ENCODE assay signal across 8 cellular contexts in the genomic region with DNA sequence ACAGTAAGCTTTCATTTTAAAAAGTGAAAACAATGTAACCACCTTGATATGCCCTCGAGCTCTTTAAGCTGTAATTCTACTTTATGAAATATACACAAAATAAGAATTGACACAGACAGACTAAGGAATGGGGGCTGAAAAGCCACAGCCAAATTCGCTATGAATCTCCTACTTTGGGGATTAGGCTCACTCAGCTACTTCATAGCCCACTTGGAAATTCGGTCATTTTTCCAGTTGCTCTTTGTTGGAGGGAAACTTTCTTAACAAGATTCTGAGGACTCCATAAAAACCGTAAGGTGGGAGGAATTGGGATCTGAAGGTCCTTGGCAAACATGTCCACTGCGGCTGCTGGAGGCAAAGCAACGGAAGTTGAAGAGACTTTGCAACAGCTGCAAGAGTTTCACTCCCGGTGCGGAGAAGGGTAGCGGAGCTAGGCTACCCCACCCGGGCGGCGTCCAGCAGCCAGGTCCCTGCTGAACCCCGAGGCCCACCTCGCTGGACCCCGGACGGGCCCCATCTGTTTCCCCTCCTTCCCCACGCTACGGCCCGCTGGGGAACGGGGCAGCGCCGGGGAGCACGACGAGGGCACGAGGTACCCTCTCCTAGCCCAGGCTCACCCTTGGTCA. TPM values are rescaled to one million over a fixed set of nuclear protein-coding genes. Genes with fewer than 3 reads are reported as not detected.
DNase-seq lines count a peak whose midpoint lies in the region; ATAC-seq and TF ChIP-seq lines count a peak whose summit lies in the region.

No MANE protein-coding gene starts in this region.

- POLR2A ChIA-PET in CD4-positive, alpha-beta T cell (lab: Charles Lee): interaction anchor here (0.5 to 3.6 kb wide), 8 partner anchors 13 to 405 kb away, joined by 3 to 25 read pairs (median 6); partner anchors contain the start of genes NDUFS5 and RRAGC
- POLR2A ChIA-PET in activated CD4-positive, alpha-beta T cell treated with anti-CD3 and anti-CD28 coated beads, Interleukin-2, amount 10 ng/mL, durations not matched to agents 7 days and 5 days (lab: Charles Lee): interaction anchor here (0.7 kb wide), 1 partner anchor 13 kb away, joined by 3 read pairs; the partner anchor contains the start of gene RRAGC

- peak overlapping the region; percentile 90 for H3K27ac Mint-ChIP-seq in CD4-positive, alpha-beta T cell
- no peak overlapping the region for H3K27ac Mint-ChIP-seq in activated CD4-positive, alpha-beta T cell treated with anti-CD3 and anti-CD28 coated beads, Interleukin-2, amount 10 ng/mL, durations not matched to agents 7 days and 5 days
- H3K27ac Mint-ChIP-seq in nephron progenitor cell: no peak overlapping the region

- peak; percentile 10 for ATAC-seq in CD4-positive, alpha-beta T cell (ENCODE audit: poor library complexity)
- peak; percentile 11 for ATAC-seq in GM21390 (IDR thresholded peaks at IDR 0.05; ENCODE audit: unreplicated experiment)

- peaks cover 21% of the 10 kb centered on the region for H3K36me3 Mint-ChIP-seq in CD4-positive, alpha-beta T cell (ENCODE audit: low read depth)
- H3K36me3 Mint-ChIP-seq in activated CD4-positive, alpha-beta T cell treated with anti-CD3 and anti-CD28 coated beads, Interleukin-2, amount 10 ng/mL, durations not matched to agents 7 days and 5 days (ENCODE audit: low read depth): peaks cover 6% of the 10 kb centered on the region
- H3K36me3 Mint-ChIP-seq in nephron progenitor cell (ENCODE audit: low read depth): peaks cover 22% of the 10 kb centered on the region

- H3K9me3 Mint-ChIP-seq in CD4-positive, alpha-beta T cell: no peaks in the 10 kb centered on the region
- H3K9me3 Mint-ChIP-seq in activated CD4-positive, alpha-beta T cell treated with anti-CD3 and anti-CD28 coated beads, Interleukin-2, amount 10 ng/mL, durations not matched to agents 7 days and 5 days: no peaks in the 10 kb centered on the region
- H3K9me3 Mint-ChIP-seq in nephron progenitor cell: no peaks in the 10 kb centered on the region

- H3K27me3 ChIP-seq in CD4-positive, alpha-beta T cell (ENCODE audit: control insufficient read depth, insufficient read depth, low read length): no peaks in the 10 kb centered on the region

- H3K27me3 Mint-ChIP-seq in CD4-positive, alpha-beta T cell: no peaks in the 10 kb centered on the region
- no peaks in the 10 kb centered on the region for H3K27me3 Mint-ChIP-seq in activated CD4-positive, alpha-beta T cell treated with anti-CD3 and anti-CD28 coated beads, Interleukin-2, amount 10 ng/mL, durations not matched to agents 7 days and 5 days
- no peaks in the 10 kb centered on the region for H3K27me3 Mint-ChIP-seq in nephron progenitor cell (ENCODE audit: low read depth, poor library complexity)

- H3K9me3 ChIP-seq in CD4-positive, alpha-beta T cell (ENCODE audit: control insufficient read depth, low read length): no peaks in the 10 kb centered on the region

- intact Hi-C loops in CD4-positive, alpha-beta T cell (cut with DNase I, micrococcal nuclease): loop anchor here (1.0 to 5.0 kb wide), 4 partner anchors 13 to 155 kb away; partner anchors contain the start of genes AKIRIN1 (in 2 of the 2), RRAGC (in 2 of the 2) and NDUFS5 (in 1 of the 2)

- peak overlapping the region; percentile 93 for H3K4me3 Mint-ChIP-seq in CD4-positive, alpha-beta T cell
- H3K4me3 Mint-ChIP-seq in activated CD4-positive, alpha-beta T cell treated with anti-CD3 and anti-CD28 coated beads, Interleukin-2, amount 10 ng/mL, durations not matched to agents 7 days and 5 days: peak overlapping the region; percentile 83
- H3K4me3 Mint-ChIP-seq in nephron progenitor cell: peak overlapping the region; percentile 94

- H3K4me1 Mint-ChIP-seq in CD4-positive, alpha-beta T cell (ENCODE audit: low read depth): peaks cover 41% of the 10 kb centered on the region
- peaks cover 33% of the 10 kb centered on the region for H3K4me1 Mint-ChIP-seq in activated CD4-positive, alpha-beta T cell treated with anti-CD3 and anti-CD28 coated beads, Interleukin-2, amount 10 ng/mL, durations not matched to agents 7 days and 5 days
- H3K4me1 Mint-ChIP-seq in nephron progenitor cell: peaks cover 28% of the 10 kb centered on the region

- TF ChIP-seq POLR2A in erythroblast (IDR thresholded peaks at IDR 0.05; ENCODE audit: low read length): no peak

- CTCF ChIA-PET in CD4-positive, alpha-beta T cell (lab: Charles Lee): interaction anchor here (1.0 kb wide), 1 partner anchor 15 kb away, joined by 3 read pairs; no protein-coding TSS in a partner anchor
- CTCF ChIA-PET in activated CD4-positive, alpha-beta T cell treated with anti-CD3 and anti-CD28 coated beads, Interleukin-2, amount 10 ng/mL, durations not matched to agents 7 days and 5 days (lab: Charles Lee): interaction anchor here (0.6 to 1.2 kb wide), 4 partner anchors 10 to 508 kb away, joined by 3 to 4 read pairs (median 3); no protein-coding TSS in a partner anchor

- no peak for TF ChIP-seq CTCF in CD4-positive, alpha-beta T cell (IDR thresholded peaks at IDR 0.05)
- TF ChIP-seq CTCF in nephron progenitor cell (IDR thresholded peaks at IDR 0.05): no peak

- H3K27ac ChIP-seq in CD4-positive, alpha-beta T cell (ENCODE audit: low read depth, low read length): peak overlapping the region; percentile 73

- peak in 7 of 10 experiments; percentile 8 to 45 (median 17) for DNase-seq in CD4-positive, alpha-beta T cell
- DNase-seq in HT-29 (ENCODE audit: low spot score) (peak; percentile 12), erythroblast (lab: John Stamatoyannopoulos, UW) (peak; percentile 56 to 62), nephron progenitor cell (peak; percentile 38), H4 (ENCODE audit: low spot score) (no peak), NCI-H1436 treated with DMSO at 0.1 percent for 48 hours (lab: John Stamatoyannopoulos, UW) (no peak)
- DNase-seq in activated CD4-positive, alpha-beta T cell treated with anti-CD3 and anti-CD28 coated beads, Interleukin-2, amount 10 ng/mL, durations not matched to agents 7 days and 5 days: peak; percentile 48

RNA-seq across cellular contexts. Expression of gene MYCBP, which starts 0.6 kb away (rescaled TPM):
- total RNA-seq in CD4-positive, alpha-beta T cell: 1 to 10 TPM; 1.5 to 2.2 TPM
- 15.0 and 15.3 TPM in 2 replicates for total RNA-seq in HT-29 (2014; rRNA removed; shearing (Covaris generic))
- 10 to 100 TPM; 40.7 TPM for total RNA-seq in activated CD4-positive, alpha-beta T cell treated with anti-CD3 and anti-CD28 coated beads, Interleukin-2, amount 10 ng/mL, durations not matched to agents 7 days and 5 days
- total RNA-seq in H4 (2014; rRNA removed; shearing (Covaris generic)): 40.4 and 53.0 TPM in 2 replicates

RNA-seq across cellular contexts. Expression of gene GJA9, which starts 8.9 kb away (rescaled TPM):
- not detected for total RNA-seq in CD4-positive, alpha-beta T cell
- 0.13 TPM in 1 of 2 replicates, not detected in the other for total RNA-seq in HT-29 (2014; rRNA removed; shearing (Covaris generic))
- total RNA-seq in activated CD4-positive, alpha-beta T cell treated with anti-CD3 and anti-CD28 coated beads, Interleukin-2, amount 10 ng/mL, durations not matched to agents 7 days and 5 days: not detected
- not detected in 2 replicates for total RNA-seq in H4 (2014; rRNA removed; shearing (Covaris generic))

RNA-seq across cellular contexts. Expression of gene RRAGC, which starts 12.9 kb away (rescaled TPM):
- 10 to 100 TPM in 1 of 2 experiments, 1 to 10 TPM in 1; 9.2 to 11.4 TPM for total RNA-seq in CD4-positive, alpha-beta T cell
- 2.3 and 4.3 TPM in 2 replicates for total RNA-seq in HT-29 (2014; rRNA removed; shearing (Covaris generic))
- 10 to 100 TPM; 17.2 to 17.5 TPM for total RNA-seq in activated CD4-positive, alpha-beta T cell treated with anti-CD3 and anti-CD28 coated beads, Interleukin-2, amount 10 ng/mL, durations not matched to agents 7 days and 5 days
- total RNA-seq in H4 (2014; rRNA removed; shearing (Covaris generic)): 13.0 and 17.3 TPM in 2 replicates

Comparison
In these comparisons a context has a peak if more than half of its experiments do, and no peak if none do; other contexts are left out.
1. DNase-seq: peak in CD4-positive, alpha-beta T cell (7 of 10), HT-29 (single experiment), activated CD4-positive, alpha-beta T cell treated with anti-CD3 and anti-CD28 coated beads, Interleukin-2, amount 10 ng/mL, durations not matched to agents 7 days and 5 days (single experiment), erythroblast (2 of 2) and nephron progenitor cell (single experiment); none in H4 (single experiment) and NCI-H1436 treated with DMSO at 0.1 percent for 48 hours (single experiment).
2. Peak in every context shown above with its lines, with median percentiles within 50 percentile points of each other: H3K4me3 Mint-ChIP-seq.